20 cellular contexts compared by ENCODE assay signal in the genomic region with DNA sequence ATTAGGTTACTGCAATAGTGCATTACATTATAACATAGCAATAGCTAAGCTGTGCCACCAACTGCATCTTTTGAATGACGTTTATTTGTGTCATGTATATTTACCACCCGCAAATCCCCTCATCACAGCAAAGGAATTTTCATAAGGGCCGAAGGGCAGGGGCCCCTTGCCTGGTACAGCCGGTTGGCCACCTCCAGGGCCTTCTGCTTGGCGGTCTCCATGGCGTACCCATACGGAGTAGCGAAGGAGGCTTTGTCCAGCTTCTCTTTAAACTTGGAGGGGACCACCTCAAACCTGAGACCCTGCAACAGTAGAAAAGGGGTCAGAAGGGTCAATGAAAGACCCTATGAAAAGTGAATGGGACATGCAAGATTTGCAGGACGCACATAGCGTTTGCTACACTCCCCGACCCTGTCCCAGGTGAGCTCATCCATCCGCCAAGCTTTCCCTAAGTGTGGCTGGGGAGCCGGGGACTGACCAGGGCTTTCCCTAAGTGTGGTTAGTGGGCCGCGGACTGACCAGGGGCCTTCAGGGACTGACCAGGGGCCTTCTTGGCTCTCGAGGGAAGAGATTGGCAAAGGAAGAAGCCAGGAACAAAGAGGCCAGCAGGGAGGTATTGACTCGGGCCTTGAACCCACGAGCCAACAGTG. TPM values are rescaled to one million over a fixed set of nuclear protein-coding genes. Genes with fewer than 3 reads are reported as not detected.
DNase-seq lines count a peak whose midpoint lies in the region; ATAC-seq and TF ChIP-seq lines count a peak whose summit lies in the region.
"Had no signal": no experiment of that assay in that cellular context is flagged by ENCODE, and none has a peak within 500 bp of the region (broad histone marks: within the 10 kb centered on the region; RNA-seq: fewer than 3 reads in every experiment).

No MANE protein-coding gene starts in this region.

- no peak overlapping the region for H3K4me3 Mint-ChIP-seq in chondrocyte (ENCODE audit: unreplicated experiment)
- no peak overlapping the region for H3K4me3 Mint-ChIP-seq in osteocyte (ENCODE audit: unreplicated experiment)
- H3K4me3 Mint-ChIP-seq: activated B cell treated with CpG ODN at 0.5 μM for 24 hours; CD8-positive, alpha-beta memory T cell; nephron progenitor cell had no signal

- no peaks in the 10 kb centered on the region for H3K27me3 ChIP-seq in heart left ventricle
- H3K27me3 ChIP-seq: brain microvascular endothelial cell, foreskin keratinocyte, MG63 had no signal

- no peaks in the 10 kb centered on the region for H3K27me3 Mint-ChIP-seq in chondrocyte (ENCODE audit: low read depth)
- no peaks in the 10 kb centered on the region for H3K27me3 Mint-ChIP-seq in osteocyte (ENCODE audit: unreplicated experiment)
- H3K27me3 Mint-ChIP-seq: activated B cell treated with CpG ODN at 0.5 μM for 24 hours had no signal

- ATAC-seq in heart left ventricle (peak in 1 of 4 donors; percentile 16), Right ventricle myocardium superior (ENCODE audit: poor library complexity) (no peak), GM21723 (IDR thresholded peaks at IDR 0.05; ENCODE audit: unreplicated experiment) (no peak)
- ATAC-seq: foreskin keratinocyte had no signal

- intact Hi-C loops in heart left ventricle (cut with DNase I) = loop anchor here in 2 of 10 donors (10.0 kb wide), 1 partner anchor 47 kb away; a partner anchor contains a TSS
- intact Hi-C loops in Right ventricle myocardium superior (cut with DNase I) = loop anchor here (10.0 kb wide), 1 partner anchor 47 kb away; a partner anchor contains a TSS

- H3K27ac ChIP-seq in heart left ventricle = no peak overlapping the region
- H3K27ac ChIP-seq: brain microvascular endothelial cell, foreskin keratinocyte, PC-9, prostate gland had no signal

- H3K4me1 ChIP-seq in heart left ventricle = no peaks in the 10 kb centered on the region
- H3K4me1 ChIP-seq: foreskin keratinocyte, prostate gland had no signal

- TF ChIP-seq POLR2A in heart left ventricle (IDR thresholded peaks at IDR 0.05) = no peak

- H3K27ac Mint-ChIP-seq in chondrocyte (ENCODE audit: unreplicated experiment) = no peak overlapping the region
- H3K27ac Mint-ChIP-seq in osteocyte (ENCODE audit: unreplicated experiment) = no peak overlapping the region
- H3K27ac Mint-ChIP-seq: activated B cell treated with CpG ODN at 0.5 μM for 24 hours; CD8-positive, alpha-beta memory T cell; nephron progenitor cell had no signal

- DNase-seq in heart left ventricle = peak in 4 of 5 donors; percentile 1 to 46 (median 12)
- DNase-seq in Right ventricle myocardium superior = no peak
- peak; percentile 80 for DNase-seq in chondrocyte (ENCODE audit: low spot score)
- DNase-seq in osteocyte (ENCODE audit: extremely low spot score, unreplicated experiment) = peak; percentile 73
- no peak for DNase-seq in NCI-H774 (lab: John Stamatoyannopoulos, UW)
- no peak for DNase-seq in NCI-H1436 treated with DMSO at 0.1 percent for 48 hours (lab: John Stamatoyannopoulos, UW)
- DNase-seq: activated B cell treated with CpG ODN at 0.5 μM for 24 hours; brain microvascular endothelial cell; CD8-positive, alpha-beta memory T cell; foreskin keratinocyte; hypothalamus; IMR-90; MG63; NCI-H187; nephron progenitor cell; PC-9; substantia nigra; T-helper 2 cell had no signal

- 94 to 98% (median 97%) methylated on average over 18 of the region's 18 CpGs for WGBS in heart left ventricle, 4 donors

- peaks cover 0 to 4% (median 0%) of the 10 kb centered on the region in 12 donors for H3K9me3 ChIP-seq in heart left ventricle
- H3K9me3 ChIP-seq: prostate gland had no signal

- peaks cover 8% of the 10 kb centered on the region for H3K9me3 Mint-ChIP-seq in chondrocyte (ENCODE audit: low read depth)
- H3K9me3 Mint-ChIP-seq in osteocyte (ENCODE audit: unreplicated experiment) = peaks cover 7% of the 10 kb centered on the region

- TF ChIP-seq CTCF in heart left ventricle (IDR thresholded peaks at IDR 0.05) (no peak), chondrocyte (IDR thresholded peaks at IDR 0.05) (no peak), osteocyte (IDR thresholded peaks at IDR 0.05) (no peak)

- H3K36me3 Mint-ChIP-seq in chondrocyte (ENCODE audit: low read depth) (peaks cover 16% of the 10 kb centered on the region), osteocyte (ENCODE audit: unreplicated experiment) (peaks cover 21% of the 10 kb centered on the region)

- peaks cover 0 to 46% (median 23%) of the 10 kb centered on the region in 9 donors for H3K36me3 ChIP-seq in heart left ventricle
- H3K36me3 ChIP-seq: prostate gland had no signal

- no peak overlapping the region for H3K4me3 ChIP-seq in heart left ventricle
- H3K4me3 ChIP-seq: MG63, PC-9, prostate gland had no signal

- H3K4me1 Mint-ChIP-seq in chondrocyte (ENCODE audit: low read depth) = no peaks in the 10 kb centered on the region
- no peaks in the 10 kb centered on the region for H3K4me1 Mint-ChIP-seq in osteocyte (ENCODE audit: unreplicated experiment)
- H3K4me1 Mint-ChIP-seq: nephron progenitor cell had no signal

RNA-seq across cellular contexts. Expression of a gene that starts 10.6 kb away (rescaled TPM):
- total RNA-seq in heart left ventricle (10 to 100 TPM; 25.3 to 44.6 (median 29.1) TPM), Right ventricle myocardium superior (31.8 TPM), chondrocyte (19.6 to 29.0 TPM (median 20.2 TPM) in 3 replicates), osteocyte (33.3 and 35.9 TPM in 2 replicates)
- 10 to 100 TPM; 20.2 to 42.3 TPM for polyA plus RNA-seq in heart left ventricle

RNA-seq across cellular contexts. Expression of a gene that starts 50.2 kb away (rescaled TPM):
- 100 to 1,000 TPM; 109 to 197 (median 129) TPM for total RNA-seq in heart left ventricle
- polyA plus RNA-seq in heart left ventricle = 100 to 1,000 TPM in 1 of 2 donors, 10 to 100 TPM in 1; 78.2 to 232 TPM
- 141 TPM for total RNA-seq in Right ventricle myocardium superior
- total RNA-seq in chondrocyte = 270 to 332 TPM (median 327 TPM) in 3 replicates
- 394 and 402 TPM in 2 replicates for total RNA-seq in osteocyte

Comparison
In these comparisons a context has a peak if more than half of its experiments do, and no peak if none do; other contexts are left out.
1. DNase-seq: peak in heart left ventricle (4 of 5), chondrocyte (single experiment) and osteocyte (single experiment); none in Right ventricle myocardium superior (single experiment), NCI-H774 (single experiment) and NCI-H1436 treated with DMSO at 0.1 percent for 48 hours (single experiment).